ENCODE assay signal across 22 cellular contexts in the genomic region with DNA sequence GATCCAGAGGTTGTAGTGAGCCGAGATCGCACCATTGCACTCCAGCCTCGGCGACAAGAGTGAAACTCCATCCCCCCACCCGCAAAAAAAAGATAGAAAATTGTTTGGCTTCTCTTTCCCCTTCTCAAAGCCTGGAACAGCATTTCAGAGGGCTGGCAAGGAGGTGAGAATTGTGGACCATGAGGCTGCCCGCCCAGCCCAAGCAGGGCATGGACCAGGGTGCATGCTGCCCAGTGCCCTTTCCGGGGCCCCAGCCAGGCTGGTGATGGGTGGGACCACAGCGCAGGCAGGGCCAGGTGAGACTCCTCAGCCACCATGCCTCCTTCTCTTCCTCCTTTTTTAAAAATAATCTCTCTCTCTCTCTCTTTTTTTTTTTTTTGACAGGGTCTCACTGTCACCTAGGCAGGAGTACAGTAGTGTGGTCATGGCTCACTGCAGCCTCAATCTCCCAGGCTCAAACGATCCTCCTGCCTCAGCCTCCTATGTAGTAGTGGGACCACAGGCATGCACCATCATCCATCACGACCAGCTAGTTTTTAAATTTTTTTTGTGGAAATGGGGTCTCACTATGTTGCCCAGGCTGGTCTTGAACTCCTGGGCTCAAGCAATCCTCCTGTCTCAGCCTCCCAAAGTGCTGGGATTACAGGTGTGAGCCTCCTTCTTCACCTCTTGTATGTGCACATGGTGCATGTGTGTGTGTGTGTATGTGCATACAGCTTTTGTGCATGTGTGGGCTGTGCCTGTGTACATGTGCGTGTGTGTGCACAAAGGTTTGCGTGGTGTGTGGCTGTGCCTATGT. TPM values are rescaled to one million over a fixed set of nuclear protein-coding genes. Genes with fewer than 3 reads are reported as not detected.
"Had no signal": no experiment of that assay in that cellular context is flagged by ENCODE, and none has a peak within 500 bp of the region (broad histone marks: within the 10 kb centered on the region; RNA-seq: fewer than 3 reads in every experiment).

No MANE protein-coding gene starts in this region.

- H3K27me3 ChIP-seq: cardiac muscle cell, vagina had no signal

- H3K4me3 ChIP-seq: cardiac muscle cell, dorsolateral prefrontal cortex, vagina had no signal

- H3K9me3 Mint-ChIP-seq: activated naive CD8-positive, alpha-beta T cell treated with anti-CD3 and anti-CD28 coated beads for 36 hours; stimulated activated naive CD8-positive, alpha-beta T cell treated with anti-CD3 and anti-CD28 coated beads, Interleukin-15, amount 100 ng/mL, for 72 hours had no signal

- DNase-seq: activated CD4-positive, alpha-beta T cell treated with anti-CD3 and anti-CD28 coated beads for 36 hours; activated CD4-positive, alpha-beta T cell treated with anti-CD3 and anti-CD28 coated beads, Interleukin-2, amount 50 U/mL, for 48 hours; activated naive CD8-positive, alpha-beta T cell treated with anti-CD3 and anti-CD28 coated beads for 36 hours; amniotic stem cell; dorsolateral prefrontal cortex; foreskin keratinocyte; hippocampal formation; left cardiac atrium; stimulated activated CD4-positive, alpha-beta T cell treated with anti-CD3 and anti-CD28 coated beads, Interleukin-12 subunit alpha, Interleukin-12 subunit beta, amount 100 ng/mL, for 4 hours; stimulated activated CD4-positive, alpha-beta T cell treated with anti-CD3 and anti-CD28 coated beads, Interleukin-1b, Interleukin-23, amount 100 ng/mL, for 48 hours; stimulated activated naive CD8-positive, alpha-beta T cell treated with anti-CD3 and anti-CD28 coated beads, Interleukin-15, amount 100 ng/mL, for 72 hours; T-helper 2 cell had no signal

- ATAC-seq: activated CD4-positive, alpha-beta T cell treated with anti-CD3 and anti-CD28 coated beads for 36 hours; foreskin keratinocyte; left cardiac atrium; stimulated activated naive CD8-positive, alpha-beta T cell treated with anti-CD3 and anti-CD28 coated beads, Interleukin-15, amount 100 ng/mL, for 72 hours had no signal

- H3K27me3 Mint-ChIP-seq: activated CD4-positive, alpha-beta T cell treated with anti-CD3 and anti-CD28 coated beads for 36 hours; activated naive CD8-positive, alpha-beta T cell treated with anti-CD3 and anti-CD28 coated beads for 36 hours; stimulated activated naive CD8-positive, alpha-beta T cell treated with anti-CD3 and anti-CD28 coated beads, Interleukin-15, amount 100 ng/mL, for 72 hours had no signal

- H3K36me3 Mint-ChIP-seq: activated naive CD8-positive, alpha-beta T cell treated with anti-CD3 and anti-CD28 coated beads for 36 hours had no signal

- H3K4me1 ChIP-seq: foreskin keratinocyte had no signal

- H3K4me3 Mint-ChIP-seq: activated CD4-positive, alpha-beta T cell treated with anti-CD3 and anti-CD28 coated beads for 36 hours; activated naive CD8-positive, alpha-beta T cell treated with anti-CD3 and anti-CD28 coated beads for 36 hours; stimulated activated naive CD8-positive, alpha-beta T cell treated with anti-CD3 and anti-CD28 coated beads, Interleukin-15, amount 100 ng/mL, for 72 hours had no signal

- H3K27ac ChIP-seq: dorsolateral prefrontal cortex, foreskin keratinocyte, vagina, VCaP had no signal

- H3K9me3 ChIP-seq: vagina had no signal

- H3K27ac Mint-ChIP-seq: activated CD4-positive, alpha-beta T cell treated with anti-CD3 and anti-CD28 coated beads for 36 hours; activated naive CD8-positive, alpha-beta T cell treated with anti-CD3 and anti-CD28 coated beads for 36 hours; progenitor cell of endocrine pancreas; stimulated activated naive CD8-positive, alpha-beta T cell treated with anti-CD3 and anti-CD28 coated beads, Interleukin-15, amount 100 ng/mL, for 72 hours had no signal

- H3K36me3 ChIP-seq: cardiac muscle cell, vagina had no signal

RNA-seq across cellular contexts. Expression of a gene that starts 22.2 kb away (rescaled TPM):
- total RNA-seq: activated CD4-positive, alpha-beta T cell treated with anti-CD3 and anti-CD28 coated beads for 36 hours; activated naive CD8-positive, alpha-beta T cell treated with anti-CD3 and anti-CD28 coated beads for 36 hours; epithelial cell of proximal tubule; fibroblast of lung; foreskin keratinocyte; osteoblast; vagina had no signal
- polyA plus RNA-seq: cardiac muscle cell, fibroblast of lung, foreskin keratinocyte had no signal

RNA-seq across cellular contexts. Expression of a gene that starts 55.5 kb away (rescaled TPM):
- total RNA-seq: activated CD4-positive, alpha-beta T cell treated with anti-CD3 and anti-CD28 coated beads for 36 hours; activated naive CD8-positive, alpha-beta T cell treated with anti-CD3 and anti-CD28 coated beads for 36 hours; dorsolateral prefrontal cortex; epithelial cell of proximal tubule; fibroblast of lung; foreskin keratinocyte; left cardiac atrium; lower leg skin; osteoblast; temporal lobe; vagina had no signal
- polyA plus RNA-seq: fibroblast of lung, foreskin keratinocyte, neural cell had no signal
